ENCODE assay signal across 11 cellular contexts in genomic region chr2:120771556-120772208, GRCh38. TPM values are rescaled to one million over a fixed set of nuclear protein-coding genes. Genes with fewer than 3 reads are reported as not detected.
A peak's percentile ranks its signal among the peaks of the same experiment; 100 is the strongest.
DNase-seq lines count a peak whose midpoint lies in the region; ATAC-seq and TF ChIP-seq lines count a peak whose summit lies in the region.
"Had no signal": no experiment of that assay in that cellular context is flagged by ENCODE, and none has a peak within 500 bp of the region (broad histone marks: within the 10 kb centered on the region; RNA-seq: fewer than 3 reads in every experiment).

No MANE protein-coding gene starts in this region.

- H3K9me3 ChIP-seq in lower lobe of right lung, result no peaks in the 10 kb centered on the region
- no peaks in the 10 kb centered on the region for H3K9me3 ChIP-seq in aorta (ENCODE audit: control insufficient read depth, low read length)
- H3K9me3 ChIP-seq in CD4-positive, alpha-beta T cell (ENCODE audit: control insufficient read depth, low read length), result no peaks in the 10 kb centered on the region

- H3K27me3 Mint-ChIP-seq in activated CD8-positive, alpha-beta T cell treated with anti-CD3 and anti-CD28 coated beads, Interleukin-2, amount 10 ng/mL, durations not matched to agents 7 days and 5 days (ENCODE audit: low read depth), result peaks cover 2% of the 10 kb centered on the region
- no peaks in the 10 kb centered on the region for H3K27me3 Mint-ChIP-seq in activated T-helper 17 cell treated with anti-CD3 and anti-CD28 coated beads, Interleukin-2, amount 50 U/mL, for 72 hours
- no peaks in the 10 kb centered on the region for H3K27me3 Mint-ChIP-seq in CD4-positive, alpha-beta T cell
- H3K27me3 Mint-ChIP-seq: central memory CD8-positive, alpha-beta T cell had no signal

- H3K36me3 Mint-ChIP-seq in activated CD8-positive, alpha-beta T cell treated with anti-CD3 and anti-CD28 coated beads, Interleukin-2, amount 10 ng/mL, durations not matched to agents 7 days and 5 days (ENCODE audit: low read depth), result no peaks in the 10 kb centered on the region
- H3K36me3 Mint-ChIP-seq in activated T-helper 17 cell treated with anti-CD3 and anti-CD28 coated beads, Interleukin-2, amount 50 U/mL, for 72 hours (ENCODE audit: low read depth), result no peaks in the 10 kb centered on the region
- no peaks in the 10 kb centered on the region for H3K36me3 Mint-ChIP-seq in CD4-positive, alpha-beta T cell (ENCODE audit: low read depth)

- intact Hi-C loops in lower lobe of right lung (cut with DNase I) (no loop called here), aorta (cut with DNase I) (no loop called here)
- intact Hi-C loops in CD4-positive, alpha-beta T cell (cut with DNase I, micrococcal nuclease), result no loop called here

- 31 to 35% methylated on average over 7 of the region's 7 CpGs for whole genome bisulfite sequencing in aorta, 2 donors

- no peaks in the 10 kb centered on the region for H3K27me3 ChIP-seq in lower lobe of right lung (ENCODE audit: low read depth)
- no peaks in the 10 kb centered on the region for H3K27me3 ChIP-seq in aorta (ENCODE audit: control insufficient read depth in 1 of 2, insufficient read depth in 2 of 2, low read length in 1 of 2)
- no peaks in the 10 kb centered on the region for H3K27me3 ChIP-seq in CD4-positive, alpha-beta T cell (ENCODE audit: control insufficient read depth, insufficient read depth, low read length)

- no peaks in the 10 kb centered on the region for H3K9me3 Mint-ChIP-seq in activated CD8-positive, alpha-beta T cell treated with anti-CD3 and anti-CD28 coated beads, Interleukin-2, amount 10 ng/mL, durations not matched to agents 7 days and 5 days (ENCODE audit: insufficient read depth)
- H3K9me3 Mint-ChIP-seq in activated T-helper 17 cell treated with anti-CD3 and anti-CD28 coated beads, Interleukin-2, amount 50 U/mL, for 72 hours, result no peaks in the 10 kb centered on the region
- H3K9me3 Mint-ChIP-seq in CD4-positive, alpha-beta T cell, result no peaks in the 10 kb centered on the region
- H3K9me3 Mint-ChIP-seq: central memory CD8-positive, alpha-beta T cell had no signal

- no peak overlapping the region for H3K4me3 Mint-ChIP-seq in activated CD8-positive, alpha-beta T cell treated with anti-CD3 and anti-CD28 coated beads, Interleukin-2, amount 10 ng/mL, durations not matched to agents 7 days and 5 days
- no peak overlapping the region for H3K4me3 Mint-ChIP-seq in activated T-helper 17 cell treated with anti-CD3 and anti-CD28 coated beads, Interleukin-2, amount 50 U/mL, for 72 hours
- no peak overlapping the region for H3K4me3 Mint-ChIP-seq in CD4-positive, alpha-beta T cell
- H3K4me3 Mint-ChIP-seq: central memory CD8-positive, alpha-beta T cell had no signal

- peaks cover 8% of the 10 kb centered on the region for H3K4me1 ChIP-seq in lower lobe of right lung
- no peaks in the 10 kb centered on the region for H3K4me1 ChIP-seq in aorta (ENCODE audit: control insufficient read depth in 1 of 2, insufficient read depth in 2 of 2, low read length in 2 of 2)

- no peaks in the 10 kb centered on the region for H3K4me1 Mint-ChIP-seq in activated CD8-positive, alpha-beta T cell treated with anti-CD3 and anti-CD28 coated beads, Interleukin-2, amount 10 ng/mL, durations not matched to agents 7 days and 5 days (ENCODE audit: low read depth)
- H3K4me1 Mint-ChIP-seq in activated T-helper 17 cell treated with anti-CD3 and anti-CD28 coated beads, Interleukin-2, amount 50 U/mL, for 72 hours, result no peaks in the 10 kb centered on the region
- H3K4me1 Mint-ChIP-seq in CD4-positive, alpha-beta T cell (ENCODE audit: low read depth), result no peaks in the 10 kb centered on the region
- H3K4me1 Mint-ChIP-seq: central memory CD8-positive, alpha-beta T cell had no signal

- ATAC-seq in lower lobe of right lung (peak; percentile 48 to 51), aorta (ENCODE audit: low FRiP score) (peak; percentile 80)
- no peak for ATAC-seq in activated CD8-positive, alpha-beta T cell treated with anti-CD3 and anti-CD28 coated beads, Interleukin-2, amount 10 ng/mL, durations not matched to agents 7 days and 5 days
- no peak for ATAC-seq in activated T-helper 17 cell treated with anti-CD3 and anti-CD28 coated beads, Interleukin-2, amount 50 U/mL, for 72 hours (replicated peaks)
- ATAC-seq in CD4-positive, alpha-beta T cell (ENCODE audit: poor library complexity), result no peak

- TF ChIP-seq CTCF in coronary artery (IDR thresholded peaks at IDR 0.05) (no peak), lower lobe of right lung (IDR thresholded peaks at IDR 0.05) (no peak)
- no peak for TF ChIP-seq CTCF in CD4-positive, alpha-beta T cell (IDR thresholded peaks at IDR 0.05)

- H3K27ac ChIP-seq in coronary artery (peak overlapping the region; percentile 9 to 67), lower lobe of right lung (no peak overlapping the region), aorta (ENCODE audit: low read depth in 1 of 2, low read length in 2 of 2) (no peak overlapping the region)
- no peak overlapping the region for H3K27ac ChIP-seq in CD4-positive, alpha-beta T cell (ENCODE audit: low read depth, low read length)
- H3K27ac ChIP-seq: 22Rv1 had no signal

- CTCF ChIA-PET in activated CD8-positive, alpha-beta T cell treated with anti-CD3 and anti-CD28 coated beads, Interleukin-2, amount 10 ng/mL, durations not matched to agents 7 days and 5 days (lab: Charles Lee), result no interaction called here
- CTCF ChIA-PET in CD4-positive, alpha-beta T cell (lab: Charles Lee), result no interaction called here

- H3K27ac Mint-ChIP-seq in activated CD8-positive, alpha-beta T cell treated with anti-CD3 and anti-CD28 coated beads, Interleukin-2, amount 10 ng/mL, durations not matched to agents 7 days and 5 days, result no peak overlapping the region
- H3K27ac Mint-ChIP-seq in activated T-helper 17 cell treated with anti-CD3 and anti-CD28 coated beads, Interleukin-2, amount 50 U/mL, for 72 hours, result no peak overlapping the region
- no peak overlapping the region for H3K27ac Mint-ChIP-seq in CD4-positive, alpha-beta T cell

- POLR2A ChIA-PET in activated CD8-positive, alpha-beta T cell treated with anti-CD3 and anti-CD28 coated beads, Interleukin-2, amount 10 ng/mL, durations not matched to agents 7 days and 5 days (lab: Charles Lee), result no interaction called here
- POLR2A ChIA-PET in CD4-positive, alpha-beta T cell (lab: Charles Lee), result no interaction called here

- DNase-seq in activated CD8-positive, alpha-beta memory T cell treated with anti-CD3 and anti-CD28 coated beads, Interleukin-2, amount 50 U/mL, for 4 hours, result peak; percentile 3
- DNase-seq in activated CD8-positive, alpha-beta memory T cell treated with anti-CD3 and anti-CD28 coated beads, Interleukin-2, amount 50 U/mL, for 48 hours, result no peak
- no peak for DNase-seq in coronary artery (ENCODE audit: low spot score)
- peak; percentile 38 for DNase-seq in lower lobe of right lung
- peak; percentile 85 to 88 for DNase-seq in aorta
- no peak for DNase-seq in activated CD8-positive, alpha-beta T cell treated with anti-CD3 and anti-CD28 coated beads, Interleukin-2, amount 10 ng/mL, durations not matched to agents 7 days and 5 days
- DNase-seq in CD4-positive, alpha-beta T cell, result no peak
- DNase-seq: midbrain had no signal

- H3K36me3 ChIP-seq in lower lobe of right lung, result no peaks in the 10 kb centered on the region
- H3K36me3 ChIP-seq in aorta (ENCODE audit: control insufficient read depth in 1 of 2, insufficient read depth in 2 of 2, low read length in 1 of 2), result no peaks in the 10 kb centered on the region

- H3K4me3 ChIP-seq in coronary artery, result no peak overlapping the region
- H3K4me3 ChIP-seq in lower lobe of right lung, result no peak overlapping the region
- no peak overlapping the region for H3K4me3 ChIP-seq in aorta (ENCODE audit: low read length in 2 of 2)

RNA-seq across cellular contexts. Expression of gene GLI2, which starts 36.0 kb away (rescaled TPM):
- total RNA-seq in lower lobe of right lung, result 3.3 TPM
- total RNA-seq in aorta, result 10 to 100 TPM in 1 of 2 donors, 1 to 10 TPM in 1; 9.0 to 18.5 TPM
- 1 to 10 TPM in 1 of 2 donors, under 1 TPM in 1; 0.88 to 1.9 TPM for polyA plus RNA-seq in aorta
- total RNA-seq in activated CD8-positive, alpha-beta T cell treated with anti-CD3 and anti-CD28 coated beads, Interleukin-2, amount 10 ng/mL, durations not matched to agents 7 days and 5 days, result 1 to 10 TPM; 1.9 to 2.2 TPM
- not detected for total RNA-seq in activated T-helper 17 cell treated with anti-CD3 and anti-CD28 coated beads, Interleukin-2, amount 50 U/mL, for 72 hours
- not detected for total RNA-seq in CD4-positive, alpha-beta T cell

Comparison
In these comparisons a context has a peak if more than half of its experiments do, and no peak if none do; other contexts are left out.
1. DNase-seq: peak in activated CD8-positive, alpha-beta memory T cell treated with anti-CD3 and anti-CD28 coated beads, Interleukin-2, amount 50 U/mL, for 4 hours (single experiment), lower lobe of right lung (single experiment) and aorta (2 of 2); none in activated CD8-positive, alpha-beta memory T cell treated with anti-CD3 and anti-CD28 coated beads, Interleukin-2, amount 50 U/mL, for 48 hours (single experiment), coronary artery (single experiment), activated CD8-positive, alpha-beta T cell treated with anti-CD3 and anti-CD28 coated beads, Interleukin-2, amount 10 ng/mL, durations not matched to agents 7 days and 5 days (single experiment) and CD4-positive, alpha-beta T cell (0 of 10).
2. H3K27ac ChIP-seq: peak in coronary artery (2 of 2); none in lower lobe of right lung (single experiment), aorta (0 of 2) and CD4-positive, alpha-beta T cell (single experiment).
3. ATAC-seq: peak in lower lobe of right lung (2 of 2) and aorta (single experiment); none in activated CD8-positive, alpha-beta T cell treated with anti-CD3 and anti-CD28 coated beads, Interleukin-2, amount 10 ng/mL, durations not matched to agents 7 days and 5 days (single experiment), activated T-helper 17 cell treated with anti-CD3 and anti-CD28 coated beads, Interleukin-2, amount 50 U/mL, for 72 hours (single experiment) and CD4-positive, alpha-beta T cell (single experiment).